ENCODE assay signal across 21 cellular contexts in the genomic region with DNA sequence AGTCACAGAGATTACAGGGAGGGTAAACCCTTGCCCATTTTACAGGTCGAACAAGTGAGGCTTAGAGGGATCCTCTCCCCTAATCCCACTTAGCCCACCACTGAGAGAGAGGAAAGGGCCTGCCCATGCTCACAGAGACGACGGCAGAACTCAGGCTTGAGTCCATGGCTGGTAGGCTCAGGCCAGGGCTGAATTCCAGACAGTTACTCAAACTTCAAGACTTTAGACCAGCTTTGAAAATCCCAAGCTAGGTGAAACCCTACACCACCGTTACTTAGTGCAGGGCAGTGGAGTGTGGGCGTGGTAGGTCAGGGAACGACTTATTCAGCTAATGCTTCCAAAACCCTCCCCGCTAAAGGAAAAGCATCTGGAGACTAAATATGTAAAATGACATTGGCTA. TPM values are rescaled to one million over a fixed set of nuclear protein-coding genes. Genes with fewer than 3 reads are reported as not detected.
DNase-seq lines count a peak whose midpoint lies in the region; ATAC-seq and TF ChIP-seq lines count a peak whose summit lies in the region.
"Had no signal": no experiment of that assay in that cellular context is flagged by ENCODE, and none has a peak within 500 bp of the region (broad histone marks: within the 10 kb centered on the region; RNA-seq: fewer than 3 reads in every experiment).

No MANE protein-coding gene starts in this region.

- no peak overlapping the region for H3K4me2 ChIP-seq in SK-N-SH

- H3K27ac ChIP-seq in SK-N-SH (ENCODE audit: low read depth in 2 of 2, low read length in 1 of 2), result no peak overlapping the region
- H3K27ac ChIP-seq in right atrium auricular region, result peak overlapping the region; percentile 90 to 95
- H3K27ac ChIP-seq in gastrocnemius medialis, result peak overlapping the region; percentile 92 to 99 (median 97)
- H3K27ac ChIP-seq in upper lobe of left lung, result no peak overlapping the region
- H3K27ac ChIP-seq: 22Rv1, lower lobe of right lung had no signal

- H3K4me1 ChIP-seq in SK-N-SH (ENCODE audit: control insufficient read depth in 1 of 2, insufficient read depth in 2 of 2, low read depth in 1 of 2, low read length in 1 of 2) (no peaks in the 10 kb centered on the region), right atrium auricular region (peaks cover 0 to 69% of the 10 kb centered on the region in 2 donors), gastrocnemius medialis (peaks cover 62 to 69% of the 10 kb centered on the region in 2 donors), upper lobe of left lung (peaks cover 0 to 4% (median 0%) of the 10 kb centered on the region in 4 donors)

- intact Hi-C loops in gastrocnemius medialis (cut with DNase I; ENCODE audit: low total_unique reads), result loop anchor here (1.0 to 5.0 kb wide), 3 partner anchors 17 to 1539 kb away; partner anchors contain the start of gene GRIP2
- intact Hi-C loops in left colon (cut with DNase I, micrococcal nuclease), result no loop called here

- no peaks in the 10 kb centered on the region for H3F3A ChIP-seq in SK-N-SH (replicated peaks; ENCODE audit: insufficient read depth)

- POLR2A ChIA-PET in SK-N-SH (lab: Yijun Ruan, JAX), result no interaction called here

- TF ChIP-seq CTCF in SK-N-SH (IDR thresholded peaks at IDR 0.05) (no peak), right atrium auricular region (IDR thresholded peaks at IDR 0.05) (no peak), gastrocnemius medialis (IDR thresholded peaks at IDR 0.05 in 4 of 5, conservative IDR thresholded peaks at IDR 0.05 in 1 of 5) (no peak), upper lobe of left lung (IDR thresholded peaks at IDR 0.05) (no peak)

- no peaks in the 10 kb centered on the region for H3K9me2 ChIP-seq in SK-N-SH

- no peaks in the 10 kb centered on the region for H4K20me1 ChIP-seq in SK-N-SH (ENCODE audit: insufficient read depth)

- CTCF ChIA-PET in SK-N-SH (lab: Yijun Ruan, JAX), result interaction anchor here (4.3 kb wide), 1 partner anchor 15 kb away, joined by 22 read pairs; no protein-coding TSS in a partner anchor

- H3K27me3 ChIP-seq in SK-N-SH (ENCODE audit: insufficient read depth), result no peaks in the 10 kb centered on the region; the same call in 1 of the 2 replicates
- no peaks in the 10 kb centered on the region for H3K27me3 ChIP-seq in right atrium auricular region
- H3K27me3 ChIP-seq in gastrocnemius medialis, result no peaks in the 10 kb centered on the region
- H3K27me3 ChIP-seq in upper lobe of left lung, result no peaks in the 10 kb centered on the region
- H3K27me3 ChIP-seq: tibial artery had no signal

- H3K9me3 ChIP-seq in SK-N-SH (no peaks in the 10 kb centered on the region), right atrium auricular region (no peaks in the 10 kb centered on the region), gastrocnemius medialis (no peaks in the 10 kb centered on the region), upper lobe of left lung (no peaks in the 10 kb centered on the region)
- H3K9me3 ChIP-seq: lower lobe of right lung, tibial artery had no signal

- H3K79me2 ChIP-seq in SK-N-SH (ENCODE audit: insufficient read depth), result no peaks in the 10 kb centered on the region

- TF ChIP-seq EP300 in SK-N-SH (IDR thresholded peaks at IDR 0.05; ENCODE audit: borderline replicate concordance in 1 of 2, low read depth in 1 of 2, low read length in 1 of 2), result no peak
- TF ChIP-seq EP300 in upper lobe of left lung (IDR thresholded peaks at IDR 0.05), result no peak

- WGBS in SK-N-SH (ENCODE audit: low lambda C conversion rate), result 58% methylated on average over 6 of the region's 7 CpGs
- 57 to 70% methylated on average over 4 to 7 of the region's 7 CpGs for WGBS in upper lobe of left lung, 2 donors

- H3K4me3 ChIP-seq in SK-N-SH (ENCODE audit: low read depth in 2 of 2, low read length in 1 of 2) (no peak overlapping the region), right atrium auricular region (no peak overlapping the region), gastrocnemius medialis (no peak overlapping the region), upper lobe of left lung (no peak overlapping the region)
- H3K4me3 ChIP-seq: lower lobe of right lung, tibial artery had no signal

- in situ Hi-C loops in gastrocnemius medialis (cut with MboI; ENCODE audit: low sequenced_read_pairs in 4 of 4), result no loop called here

- no peak overlapping the region for H2AFZ ChIP-seq in SK-N-SH (ENCODE audit: low read depth)

- no peak overlapping the region for H3K9ac ChIP-seq in SK-N-SH

- no peak for DNase-seq in SK-N-SH
- DNase-seq in amniotic epithelial cell (ENCODE audit: low read depth), result peak; percentile 48
- DNase-seq in right atrium auricular region (ENCODE audit: low spot score), result no peak
- peak in 1 of 2 donors; percentile 68 for DNase-seq in gastrocnemius medialis
- no peak for DNase-seq in upper lobe of left lung
- DNase-seq in left colon, result no peak
- DNase-seq: activated CD4-positive, alpha-beta memory T cell treated with anti-CD3 and anti-CD28 coated beads, Interleukin-2, amount 10 ng/mL, durations not matched to agents 7 days and 5 days; CD4-positive, alpha-beta memory T cell; cortex of kidney; erythroblast; MV-4-11; naive thymus-derived CD8-positive, alpha-beta T cell; NCI-H2107; stimulated activated CD4-positive, alpha-beta T cell treated with anti-CD3 and anti-CD28 coated beads, Interleukin-4, amount 100 ng/mL, for 24 hours had no signal

- TF ChIP-seq RAD21 in SK-N-SH (IDR thresholded peaks at IDR 0.05; ENCODE audit: low read length), result no peak

- peak; percentile 49 for ATAC-seq in SK-N-SH treated with all-trans-retinoic acid at 6 μM for 48 hours
- peak; percentile 34 to 47 for ATAC-seq in gastrocnemius medialis
- ATAC-seq in upper lobe of left lung (ENCODE audit: low FRiP score in 2 of 2), result no peak
- no peak for ATAC-seq in left colon
- no peak for ATAC-seq in HG03460 (IDR thresholded peaks at IDR 0.05; ENCODE audit: unreplicated experiment)
- ATAC-seq: lower lobe of right lung; naive thymus-derived CD8-positive, alpha-beta T cell; Panc1 had no signal

- H3K36me3 ChIP-seq in SK-N-SH (replicated peaks in 1 of 2; ENCODE audit: control insufficient read depth in 1 of 2, insufficient read depth in 2 of 2, low read length in 1 of 2), result no peaks in the 10 kb centered on the region
- peaks cover 11% of the 10 kb centered on the region for H3K36me3 ChIP-seq in right atrium auricular region
- peaks cover 0 to 16% of the 10 kb centered on the region in 2 donors for H3K36me3 ChIP-seq in gastrocnemius medialis
- no peaks in the 10 kb centered on the region for H3K36me3 ChIP-seq in upper lobe of left lung
- H3K36me3 ChIP-seq: lower lobe of right lung, tibial artery had no signal

- TF ChIP-seq POLR2A in gastrocnemius medialis (IDR thresholded peaks at IDR 0.05) (no peak), upper lobe of left lung (IDR thresholded peaks at IDR 0.05) (no peak)

TF ChIP-seq in SK-N-SH treated with all-trans-retinoic acid at 6 μM for 48 hours, 23 proteins besides CTCF, POLR2A, EP300 and RAD21 (continues in another document):
- TF ChIP-seq PPARA (CRISPR knock-in tag; IDR thresholded peaks at IDR 0.05; ENCODE audit: borderline replicate concordance) (no peak), BACH2 (CRISPR knock-in tag; IDR thresholded peaks at IDR 0.05; ENCODE audit: borderline replicate concordance) (no peak), ZFP30 (CRISPR knock-in tag; IDR thresholded peaks at IDR 0.05) (no peak), TOX (CRISPR knock-in tag; IDR thresholded peaks at IDR 0.05; ENCODE audit: borderline replicate concordance) (no peak), CSRNP3 (CRISPR knock-in tag; IDR thresholded peaks at IDR 0.05) (no peak)

TF ChIP-seq in SK-N-SH, 30 proteins besides CTCF, POLR2A, EP300 and RAD21 (continues in another document):
- TF ChIP-seq MAX (IDR thresholded peaks at IDR 0.05; ENCODE audit: low read depth) (no peak), IRF3 (IDR thresholded peaks at IDR 0.05; ENCODE audit: low read depth, low read length) (no peak), POLR2AphosphoS5 (IDR thresholded peaks at IDR 0.05; ENCODE audit: low read depth, low read length) (no peak), TCF12 (IDR thresholded peaks at IDR 0.05) (no peak), CHD2 (IDR thresholded peaks at IDR 0.05; ENCODE audit: low read length, partially characterized antibody) (no peak), RFX5 (IDR thresholded peaks at IDR 0.05; ENCODE audit: low read length) (no peak), FOXM1 (IDR thresholded peaks at IDR 0.05; ENCODE audit: low read depth) (no peak), EZH2phosphoT487 (IDR thresholded peaks at IDR 0.05; ENCODE audit: borderline replicate concordance, low read depth) (no peak)

RNA-seq across cellular contexts. Expression of gene GRIP2, which starts 16.4 kb away (rescaled TPM):
- 0.15 and 0.26 TPM in 2 replicates for polyA plus RNA-seq in SK-N-SH (2012; rRNA removed)
- 0.12 and 0.15 TPM in 2 replicates for polyA plus RNA-seq in SK-N-SH (2012; cell fraction: cytosol; rRNA removed)
- polyA plus RNA-seq in SK-N-SH (2012; cell fraction: nucleus; rRNA removed), result 0.55 and 0.83 TPM in 2 replicates
- 10 to 100 TPM in 1 of 2 donors, 1 to 10 TPM in 1; 7.1 to 13.2 TPM for total RNA-seq in right atrium auricular region
- 10 to 100 TPM in 1 of 4 donors, 1 to 10 TPM in 3; 2.8 to 12.6 (median 4.6) TPM for total RNA-seq in gastrocnemius medialis
- total RNA-seq in upper lobe of left lung, result 1 to 10 TPM in 1 of 6 donors, under 1 TPM in 5; 0.33 to 1.0 (median 0.59) TPM
- total RNA-seq in left colon, result 1 to 10 TPM in 1 of 2 donors, under 1 TPM in 1; 0.49 to 1.7 TPM
- total RNA-seq: CD4-positive, alpha-beta memory T cell; HT1080; naive thymus-derived CD8-positive, alpha-beta T cell had no signal
- polyA plus RNA-seq: CD4-positive, alpha-beta memory T cell; naive thymus-derived CD8-positive, alpha-beta T cell had no signal

Comparison
In these comparisons a context has a peak if more than half of its experiments do, and no peak if none do; other contexts are left out.
1. ATAC-seq: peak in SK-N-SH treated with all-trans-retinoic acid at 6 μM for 48 hours (single experiment) and gastrocnemius medialis (2 of 2); none in upper lobe of left lung (0 of 2), left colon (single experiment) and HG03460 (single experiment).
2. H3K27ac ChIP-seq: peak in right atrium auricular region (2 of 2) and gastrocnemius medialis (4 of 4); none in SK-N-SH (0 of 2) and upper lobe of left lung (0 of 4).